In the genomic region with DNA sequence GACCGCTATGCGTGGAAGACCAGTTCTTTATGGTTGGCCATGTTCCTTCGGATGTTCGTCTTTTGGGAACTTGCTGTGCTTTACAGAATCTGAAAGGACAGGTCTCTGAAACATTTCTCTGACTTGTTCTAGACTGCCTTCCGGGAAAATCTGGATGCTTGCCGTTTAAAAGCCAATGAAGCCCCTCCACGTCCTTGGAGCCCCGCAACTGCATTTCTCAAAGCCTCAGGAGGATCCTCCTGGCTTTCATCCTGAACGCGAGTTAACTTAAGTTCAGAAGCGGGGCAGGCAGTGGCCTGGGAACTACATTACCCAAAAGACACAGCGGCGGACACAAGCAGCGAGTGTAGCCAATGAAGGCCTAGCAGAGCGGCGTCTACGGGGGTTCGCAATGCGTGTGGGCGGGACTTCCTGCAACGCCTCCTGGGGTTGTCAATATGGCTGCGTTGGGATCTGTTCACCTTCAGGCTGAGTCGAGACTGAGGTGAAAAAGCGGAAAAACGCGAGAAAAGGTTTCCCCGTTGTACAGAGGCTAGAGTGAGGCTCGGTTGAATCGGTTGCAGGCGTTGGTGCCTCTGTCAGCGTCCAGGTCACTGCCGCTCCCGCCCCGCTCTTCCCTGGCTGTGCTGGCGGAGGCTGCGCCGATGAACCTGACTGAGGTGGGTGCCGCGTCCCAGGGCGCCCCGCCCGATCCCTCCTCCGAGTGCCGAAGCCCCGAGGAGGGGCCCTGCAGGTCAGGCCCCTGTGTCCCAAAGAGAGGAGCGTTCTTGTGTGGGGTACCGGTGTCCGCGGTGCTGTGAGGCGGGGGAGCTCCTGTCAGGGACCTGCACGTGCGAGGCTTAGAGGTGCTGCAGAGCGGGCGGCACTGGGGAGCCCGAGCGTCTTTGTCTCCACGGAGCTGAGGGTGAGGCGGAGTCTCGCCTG, we compare ENCODE assay signal across 8 cellular contexts. TPM values are rescaled to one million over a fixed set of nuclear protein-coding genes. Genes with fewer than 3 reads are reported as not detected.
DNase-seq lines count a peak whose midpoint lies in the region; ATAC-seq, FAIRE-seq and TF ChIP-seq lines count a peak whose summit lies in the region.

Gene ZNF17, plus strand, starts transcription at position 414 of the 924 bp plus-strand sequence. CDS start 2,455 bp downstream, outside the sequence.

- WGBS in mammary epithelial cell (ENCODE audit: low coverage, missing lambda C conversion rate): 1% methylated on average over 32 of the region's 59 CpGs
- 2 to 4% (median 3%) methylated on average over 58 to 59 of the region's 59 CpGs for WGBS in small intestine, 3 donors

- no peaks in the 10 kb centered on the region for H3K4me1 ChIP-seq in mammary epithelial cell (ENCODE audit: insufficient read depth, low read length)
- peaks cover 0 to 5% of the 10 kb centered on the region in 2 donors for H3K4me1 ChIP-seq in small intestine (ENCODE audit: control insufficient read depth in 2 of 2, insufficient read depth in 1 of 2, low read depth in 1 of 2, low read length in 1 of 2)

- H3K36me3 ChIP-seq in mammary epithelial cell (ENCODE audit: insufficient read depth, low read length) (no peaks in the 10 kb centered on the region), small intestine (ENCODE audit: control insufficient read depth in 2 of 2, insufficient read depth in 2 of 2, low read length in 2 of 2) (peaks cover 2 to 8% of the 10 kb centered on the region in 2 donors)

- peak within 1 kb of the TSS; percentile 82 for H3K4me2 ChIP-seq in mammary epithelial cell (ENCODE audit: insufficient read depth, low read depth, low read length)

- H3K79me2 ChIP-seq in mammary epithelial cell (ENCODE audit: insufficient read depth, low read length): peaks cover 42% of the 10 kb centered on the region

- in situ Hi-C loops in mammary epithelial cell (cut with MboI; ENCODE audit: low sequenced_read_pairs in 2 of 2): no loop called here

- H4K20me1 ChIP-seq in mammary epithelial cell (ENCODE audit: insufficient read depth, low read length): no peaks in the 10 kb centered on the region

- FAIRE-seq in small intestine (lab: Jason Lieb, UNC): no peak

- TF ChIP-seq CTCF in AG04450 (IDR thresholded peaks at IDR 0.05; ENCODE audit: low read depth, low read length) (no peak), VCaP (conservative IDR thresholded peaks at IDR 0.05) (no peak), mammary epithelial cell (conservative IDR thresholded peaks at IDR 0.05 in 1 of 2, IDR thresholded peaks at IDR 0.05 in 1 of 2; ENCODE audit: extremely low read depth in 1 of 2, insufficient read depth in 1 of 2, low read depth in 1 of 2, low read length in 2 of 2) (no peak)

- BruUV-seq in mammary epithelial cell (replicated peaks; lab: Mats Ljungman, UMichigan): no TSS peak

- dilution Hi-C loops in mammary epithelial cell (cut with HindIII; ENCODE audit: low sequenced_read_pairs): loop anchor here (10.0 kb wide), 1 partner anchor 124 kb away; no protein-coding TSS in a partner anchor

- DNase-seq in AG04450 (ENCODE audit: low read depth, low spot score) (peak; percentile 83), NCI-H2227 (lab: John Stamatoyannopoulos, UW; ENCODE audit: unreplicated experiment) (peak; percentile 99), mammary epithelial cell (peak; percentile 91), iPS-NIHi7 (ENCODE audit: extremely low spot score) (peak; percentile 98), small intestine (peak; percentile 96)

- H3K27me3 ChIP-seq in AG04450 (ENCODE audit: control insufficient read depth, insufficient read depth, low read length) (no peaks in the 10 kb centered on the region), mammary epithelial cell (ENCODE audit: insufficient read depth, low read length) (no peaks in the 10 kb centered on the region), small intestine (ENCODE audit: control insufficient read depth in 2 of 2, insufficient read depth in 2 of 2, low read length in 2 of 2) (no peaks in the 10 kb centered on the region)

- CTCF ChIA-PET in AG04450 (lab: Charles Lee): no interaction called here
- CTCF ChIA-PET in mammary epithelial cell (lab: Charles Lee; ENCODE audit: low non-redundant PET): no interaction called here

- H3K9ac ChIP-seq in mammary epithelial cell (ENCODE audit: insufficient read depth, low read length): peak within 1 kb of the TSS; percentile 50

- H3K9me3 ChIP-seq in AG04450 (ENCODE audit: control insufficient read depth, insufficient read depth, low read length): peaks cover 5% of the 10 kb centered on the region; the same call in 1 of the 2 replicates
- H3K9me3 ChIP-seq in mammary epithelial cell (replicated peaks; ENCODE audit: insufficient read depth, low read length): no peaks in the 10 kb centered on the region
- H3K9me3 ChIP-seq in small intestine (ENCODE audit: control insufficient read depth, low read depth): no peaks in the 10 kb centered on the region

- intact Hi-C loops in mammary epithelial cell (cut with micrococcal nuclease): loop anchor here (1.0 to 5.0 kb wide), 4 partner anchors 24 to 744 kb away; partner anchors contain the start of genes ZNF211, ZNF749 and ZNF776

- ATAC-seq in GM18907 (IDR thresholded peaks at IDR 0.05; ENCODE audit: unreplicated experiment) (peak; percentile 98), HG03139 (IDR thresholded peaks at IDR 0.05; ENCODE audit: unreplicated experiment) (peak; percentile 93)

- H3K4me3 ChIP-seq in AG04450 (ENCODE audit: low read depth, low read length): peak within 1 kb of the TSS; percentile 99
- H3K4me3 ChIP-seq in mammary epithelial cell (replicated peaks in 1 of 3; ENCODE audit: insufficient read depth in 1 of 3, low read depth in 2 of 3, low read length in 3 of 3): peak within 1 kb of the TSS; percentile 75 to 88 (median 87)
- H3K4me3 ChIP-seq in small intestine (ENCODE audit: low read depth in 1 of 2, low read length in 2 of 2): peak within 1 kb of the TSS; percentile 66

- POLR2A ChIA-PET in AG04450 (lab: Yijun Ruan, JAX): no interaction called here

- no peak within 1 kb of the TSS for H3K27ac ChIP-seq in AG04450 (ENCODE audit: low read depth, low read length)
- H3K27ac ChIP-seq in VCaP: peak within 1 kb of the TSS; percentile 76
- H3K27ac ChIP-seq in mammary epithelial cell (ENCODE audit: insufficient read depth, low read depth, low read length): peak within 1 kb of the TSS; percentile 30
- H3K27ac ChIP-seq in small intestine (ENCODE audit: low read depth in 1 of 2, low read length in 1 of 2): peak within 1 kb of the TSS in 1 of 2 donors; percentile 56

- peak within 1 kb of the TSS; percentile 90 for H2AFZ ChIP-seq in mammary epithelial cell (ENCODE audit: low read depth, low read length)

RNA-seq across cellular contexts. Expression of gene ZNF17, which starts in this region (rescaled TPM):
- 5.7 and 6.4 TPM in 2 replicates for polyA plus RNA-seq in AG04450 (2011; rRNA removed)
- polyA minus RNA-seq in AG04450 (2011; rRNA and poly(A)+ RNA removed): 30.1 and 35.3 TPM in 2 replicates
- total RNA-seq in mammary epithelial cell: 10 to 100 TPM in 1 of 2 donors, 1 to 10 TPM in 1; 6.0 to 13.8 TPM
- polyA plus RNA-seq in mammary epithelial cell: 3.3 TPM
- polyA minus RNA-seq in mammary epithelial cell: 6.5 TPM
- polyA plus RNA-seq in small intestine: 1 to 10 TPM; 1.9 to 3.9 (median 2.0) TPM
